ENCODE assay signal across 8 cellular contexts in the genomic region with DNA sequence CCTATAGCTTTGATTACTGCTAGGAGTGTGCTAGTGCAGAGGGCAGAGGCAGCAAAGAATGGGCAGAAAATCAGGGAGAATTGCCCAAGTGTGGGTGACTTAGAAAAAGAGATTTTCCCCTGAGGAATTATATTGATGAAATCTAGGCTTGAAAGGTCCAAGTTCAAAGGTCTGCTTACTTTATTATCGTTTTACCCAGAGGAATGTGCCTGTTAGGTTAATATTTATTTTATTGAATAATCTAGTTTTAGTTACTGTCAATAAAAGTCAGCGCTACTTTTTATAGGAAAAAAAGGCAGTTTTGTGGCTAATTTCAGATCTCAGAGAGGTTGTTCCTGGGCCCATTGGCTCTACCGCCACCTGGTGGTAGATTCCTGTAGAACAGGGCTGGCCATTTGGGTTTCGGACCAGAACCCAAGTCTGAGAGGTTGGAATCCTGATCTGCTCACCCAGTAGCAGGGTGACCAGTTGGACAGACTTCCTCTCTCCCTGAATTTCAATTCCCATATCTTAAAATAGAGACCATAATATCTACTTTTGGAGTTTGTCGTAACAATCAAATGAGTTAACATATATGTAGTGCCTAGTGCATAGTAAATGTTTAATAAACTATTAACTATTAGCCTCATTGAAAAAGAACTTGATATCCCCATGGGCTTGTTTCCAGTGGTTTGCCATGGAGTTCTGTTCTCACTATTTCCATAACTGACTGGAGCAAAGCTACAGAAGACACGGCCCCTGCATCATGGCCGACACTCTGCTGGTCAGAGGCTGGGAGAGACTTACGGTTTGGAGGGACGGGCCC.
DNase-seq lines count a peak whose midpoint lies in the region; ATAC-seq and TF ChIP-seq lines count a peak whose summit lies in the region.

No MANE protein-coding gene starts in this region.

- H3K27me3 Mint-ChIP-seq in activated CD4-positive, alpha-beta T cell treated with anti-CD3 and anti-CD28 coated beads, Interleukin-2, amount 10 ng/mL, durations not matched to agents 24 days and 14 days = peaks cover 5% of the 10 kb centered on the region

- peak overlapping the region; percentile 3 to 70 (median 56) for H3K27ac ChIP-seq in right lobe of liver

- no peaks in the 10 kb centered on the region for H3K36me3 ChIP-seq in right lobe of liver

- H3K4me1 Mint-ChIP-seq in activated CD4-positive, alpha-beta T cell treated with anti-CD3 and anti-CD28 coated beads, Interleukin-2, amount 10 ng/mL, durations not matched to agents 24 days and 14 days = no peaks in the 10 kb centered on the region

- TF ChIP-seq POLR2A in right lobe of liver (IDR thresholded peaks at IDR 0.05) = no peak

- H3K9me3 ChIP-seq in right lobe of liver = no peaks in the 10 kb centered on the region

- no peaks in the 10 kb centered on the region for H3K9me3 Mint-ChIP-seq in activated CD4-positive, alpha-beta T cell treated with anti-CD3 and anti-CD28 coated beads, Interleukin-2, amount 10 ng/mL, durations not matched to agents 24 days and 14 days

- H3K27me3 ChIP-seq in right lobe of liver = no peaks in the 10 kb centered on the region

- H3K4me3 Mint-ChIP-seq in activated CD4-positive, alpha-beta T cell treated with anti-CD3 and anti-CD28 coated beads, Interleukin-2, amount 10 ng/mL, durations not matched to agents 24 days and 14 days = no peak overlapping the region

- peak; percentile 94 to 100 (median 99) for TF ChIP-seq CTCF in right lobe of liver (IDR thresholded peaks at IDR 0.05)

- peak; percentile 82 to 88 (median 84) for ATAC-seq in right lobe of liver
- no peak for ATAC-seq in HG02884 (IDR thresholded peaks at IDR 0.05; ENCODE audit: unreplicated experiment)
- ATAC-seq in HG03571 (IDR thresholded peaks at IDR 0.05; ENCODE audit: unreplicated experiment) = no peak

- H3K4me1 ChIP-seq in right lobe of liver = peaks cover 0 to 39% (median 17%) of the 10 kb centered on the region in 4 donors

- peak; percentile 63 for DNase-seq in ELR (ENCODE audit: low read depth)
- DNase-seq in M059J (ENCODE audit: low read depth) = peak; percentile 45
- peak; percentile 90 for DNase-seq in activated CD4-positive, alpha-beta T cell treated with anti-CD3 and anti-CD28 coated beads, Interleukin-2, amount 10 ng/mL, durations not matched to agents 24 days and 14 days
- DNase-seq in dermis blood vessel endothelial cell = peak; percentile 69
- DNase-seq in right lobe of liver = peak; percentile 53 to 84 (median 71)
- DNase-seq in stimulated activated CD4-positive, alpha-beta T cell treated with anti-CD3 and anti-CD28 coated beads, TNF-alpha, amount 100 ng/mL, for 48 hours (ENCODE audit: low read depth in 3 of 3) = peak; percentile 12 to 42 (median 39)

- intact Hi-C loops in activated CD4-positive, alpha-beta T cell treated with anti-CD3 and anti-CD28 coated beads, Interleukin-2, amount 10 ng/mL, durations not matched to agents 24 days and 14 days (cut with micrococcal nuclease) = loop anchor here (1.0 to 5.0 kb wide), 4 partner anchors 149 to 510 kb away; no protein-coding TSS in a partner anchor
- intact Hi-C loops in right lobe of liver (cut with DNase I) = loop anchor here in 1 of 2 donors (10.0 kb wide), 1 partner anchor 423 kb away; no protein-coding TSS in a partner anchor

- H3K36me3 Mint-ChIP-seq in activated CD4-positive, alpha-beta T cell treated with anti-CD3 and anti-CD28 coated beads, Interleukin-2, amount 10 ng/mL, durations not matched to agents 24 days and 14 days (ENCODE audit: low read depth) = peaks cover under 1% of the 10 kb centered on the region

- no peak overlapping the region for H3K27ac Mint-ChIP-seq in activated CD4-positive, alpha-beta T cell treated with anti-CD3 and anti-CD28 coated beads, Interleukin-2, amount 10 ng/mL, durations not matched to agents 24 days and 14 days

- WGBS in right lobe of liver (ENCODE audit: insufficient coverage, low coverage, low lambda C conversion rate, missing lambda C conversion rate) = 20% methylated on average over 9 of the region's 9 CpGs

- H3K4me3 ChIP-seq in right lobe of liver = no peak overlapping the region

Comparison
In these comparisons a context has a peak if more than half of its experiments do, and no peak if none do; other contexts are left out.
1. DNase-seq: peak in every context shown above with its lines; median percentile 90 in activated CD4-positive, alpha-beta T cell treated with anti-CD3 and anti-CD28 coated beads, Interleukin-2, amount 10 ng/mL, durations not matched to agents 24 days and 14 days; 71 in right lobe of liver; 69 in dermis blood vessel endothelial cell; 63 in ELR; 45 in M059J; 39 in stimulated activated CD4-positive, alpha-beta T cell treated with anti-CD3 and anti-CD28 coated beads, TNF-alpha, amount 100 ng/mL, for 48 hours.
2. ATAC-seq: peak in right lobe of liver (4 of 4); none in HG02884 (single experiment) and HG03571 (single experiment).